Comparison of ENCODE assay signal across 32 cellular contexts in the genomic region with DNA sequence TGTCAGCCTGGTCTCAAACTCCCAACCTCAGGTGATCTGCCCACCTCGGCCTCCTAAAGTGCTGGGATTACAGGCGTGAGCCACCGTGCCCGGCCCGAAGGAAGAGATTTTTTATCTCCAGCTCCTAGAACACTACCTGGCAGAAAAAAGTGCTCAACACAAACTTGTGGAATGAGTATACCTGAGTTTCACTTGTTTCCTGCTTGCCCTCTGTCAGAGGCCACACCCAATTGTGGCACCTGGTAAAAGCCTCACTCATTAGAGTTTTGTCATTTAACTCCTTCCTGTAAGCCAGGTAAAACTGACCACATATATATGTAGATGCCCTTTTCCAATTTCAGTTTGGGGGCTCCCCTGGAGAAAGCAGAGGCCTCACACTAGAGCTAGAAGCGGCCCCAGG. TPM values are rescaled to one million over a fixed set of nuclear protein-coding genes. Genes with fewer than 3 reads are reported as not detected.
A peak's percentile ranks its signal among the peaks of the same experiment; 100 is the strongest.
DNase-seq lines count a peak whose midpoint lies in the region; ATAC-seq, FAIRE-seq and TF ChIP-seq lines count a peak whose summit lies in the region.
"Had no signal": no experiment of that assay in that cellular context is flagged by ENCODE, and none has a peak within 500 bp of the region (broad histone marks: within the 10 kb centered on the region; RNA-seq: fewer than 3 reads in every experiment).

No MANE protein-coding gene starts in this region.

- no peak overlapping the region for H4K8ac ChIP-seq in mesenchymal stem cell (ENCODE audit: low read length)

- H3K79me1 ChIP-seq in mesenchymal stem cell (replicated peaks; ENCODE audit: low read length, poor library complexity, severe bottlenecking): no peaks in the 10 kb centered on the region

- H3K4me2 ChIP-seq in endothelial cell of umbilical vein (ENCODE audit: insufficient read depth, low read length) (peak overlapping the region; percentile 61), mesenchymal stem cell (ENCODE audit: low read length, poor library complexity, severe bottlenecking) (no peak overlapping the region)
- H3K4me2 ChIP-seq: KMS-11 had no signal

- no TSS peak for BruUV-seq in endothelial cell of umbilical vein (replicated peaks; lab: Mats Ljungman, UMichigan)

- no peak overlapping the region for H3K14ac ChIP-seq in mesenchymal stem cell (ENCODE audit: low read length in 2 of 2)

- H3K36me3 Mint-ChIP-seq in activated CD8-positive, alpha-beta T cell treated with anti-CD3 and anti-CD28 coated beads for 36 hours (ENCODE audit: low read depth): no peaks in the 10 kb centered on the region
- no peaks in the 10 kb centered on the region for H3K36me3 Mint-ChIP-seq in activated CD8-positive, alpha-beta T cell treated with anti-CD3 and anti-CD28 coated beads, Interleukin-2, amount 10 ng/mL, durations not matched to agents 7 days and 5 days (ENCODE audit: low read depth)
- H3K36me3 Mint-ChIP-seq: activated CD4-positive, alpha-beta memory T cell treated with anti-CD3 and anti-CD28 coated beads for 36 hours; activated naive CD4-positive, alpha-beta T cell treated with anti-CD3 and anti-CD28 coated beads, Interleukin-2, amount 50 U/mL, for 72 hours; natural killer cell had no signal

- POLR2A ChIA-PET in activated CD8-positive, alpha-beta T cell treated with anti-CD3 and anti-CD28 coated beads for 36 hours (lab: Charles Lee): no interaction called here
- POLR2A ChIA-PET in activated CD8-positive, alpha-beta T cell treated with anti-CD3 and anti-CD28 coated beads, Interleukin-2, amount 10 ng/mL, durations not matched to agents 7 days and 5 days (lab: Charles Lee): no interaction called here
- POLR2A ChIA-PET in endothelial cell of umbilical vein (lab: Charles Lee): no interaction called here

- H4K91ac ChIP-seq in mesenchymal stem cell (ENCODE audit: low read length): no peak overlapping the region

- dilution Hi-C loops in endothelial cell of umbilical vein (cut with MboI; ENCODE audit: extremely low pct_ligation_motif_present, low sequenced_read_pairs): no loop called here

- no peak overlapping the region for H2AK5ac ChIP-seq in mesenchymal stem cell (ENCODE audit: low read length, severe bottlenecking)

- TF ChIP-seq POLR2A in endothelial cell of umbilical vein (IDR thresholded peaks at IDR 0.05; ENCODE audit: low read depth, low read length): no peak

- no peak overlapping the region for H2BK15ac ChIP-seq in mesenchymal stem cell (ENCODE audit: low read depth, poor library complexity, severe bottlenecking)

- TF ChIP-seq CTCF in activated CD8-positive, alpha-beta T cell treated with anti-CD3 and anti-CD28 coated beads for 36 hours (IDR thresholded peaks at IDR 0.05): no peak
- TF ChIP-seq CTCF in endothelial cell of umbilical vein (IDR thresholded peaks at IDR 0.05; ENCODE audit: extremely low read depth in 1 of 2, insufficient read depth in 1 of 2, low read depth in 1 of 2, low read length in 2 of 2): no peak
- no peak for TF ChIP-seq CTCF in upper lobe of right lung (IDR thresholded peaks at IDR 0.05)

- intact Hi-C loops in activated CD8-positive, alpha-beta T cell treated with anti-CD3 and anti-CD28 coated beads for 36 hours (cut with micrococcal nuclease): no loop called here
- intact Hi-C loops in endothelial cell of umbilical vein (cut with micrococcal nuclease) (no loop called here), upper lobe of right lung (cut with DNase I) (no loop called here)

- H3K27me3 Mint-ChIP-seq in activated CD8-positive, alpha-beta T cell treated with anti-CD3 and anti-CD28 coated beads for 36 hours: no peaks in the 10 kb centered on the region
- no peaks in the 10 kb centered on the region for H3K27me3 Mint-ChIP-seq in activated CD8-positive, alpha-beta T cell treated with anti-CD3 and anti-CD28 coated beads, Interleukin-2, amount 10 ng/mL, durations not matched to agents 7 days and 5 days (ENCODE audit: low read depth)
- H3K27me3 Mint-ChIP-seq: activated CD4-positive, alpha-beta memory T cell treated with anti-CD3 and anti-CD28 coated beads for 36 hours; T-helper 17 cell had no signal

- H3K4ac ChIP-seq in mesenchymal stem cell (ENCODE audit: low read depth in 1 of 2, low read length in 2 of 2): no peak overlapping the region

- H3K9me3 ChIP-seq in endothelial cell of umbilical vein (replicated peaks; ENCODE audit: control insufficient read depth, insufficient read depth, low read length) (no peaks in the 10 kb centered on the region), mesenchymal stem cell (ENCODE audit: control insufficient read depth, low read length) (no peaks in the 10 kb centered on the region), upper lobe of right lung (no peaks in the 10 kb centered on the region)
- H3K9me3 ChIP-seq: Caco-2 had no signal

- H3K27me3 ChIP-seq in endothelial cell of umbilical vein (ENCODE audit: control insufficient read depth in 2 of 2, insufficient read depth in 2 of 2, low read length in 2 of 2): no peaks in the 10 kb centered on the region
- H3K27me3 ChIP-seq in mesenchymal stem cell (ENCODE audit: control insufficient read depth in 1 of 2, insufficient read depth in 1 of 2, low read length in 2 of 2): no peaks in the 10 kb centered on the region
- H3K27me3 ChIP-seq in upper lobe of right lung: no peaks in the 10 kb centered on the region
- H3K27me3 ChIP-seq: brain microvascular endothelial cell had no signal

- peak; percentile 45 for ATAC-seq in activated CD8-positive, alpha-beta T cell treated with anti-CD3 and anti-CD28 coated beads for 36 hours
- no peak for ATAC-seq in activated CD8-positive, alpha-beta T cell treated with anti-CD3 and anti-CD28 coated beads, Interleukin-2, amount 10 ng/mL, durations not matched to agents 7 days and 5 days
- ATAC-seq in upper lobe of right lung: peak; percentile 75
- ATAC-seq in HG02885 (IDR thresholded peaks at IDR 0.05; ENCODE audit: poor library complexity, unreplicated experiment): no peak
- ATAC-seq: activated naive CD4-positive, alpha-beta T cell treated with anti-CD3 and anti-CD28 coated beads, Interleukin-2, amount 50 U/mL, for 72 hours; natural killer cell; PC-3; Right ventricle myocardium inferior; SK-N-SH treated with all-trans-retinoic acid at 6 μM for 48 hours; T-helper 17 cell had no signal

- H3K9ac ChIP-seq in endothelial cell of umbilical vein (replicated peaks; ENCODE audit: extremely low read depth, insufficient read depth, low read length) (peak overlapping the region; percentile 57), mesenchymal stem cell (ENCODE audit: low read length) (no peak overlapping the region)
- H3K9ac ChIP-seq: KMS-11 had no signal

- no peak overlapping the region for H2BK120ac ChIP-seq in mesenchymal stem cell (ENCODE audit: low read depth, low read length)

- H3K4me1 Mint-ChIP-seq in activated CD8-positive, alpha-beta T cell treated with anti-CD3 and anti-CD28 coated beads for 36 hours (ENCODE audit: low read depth): peaks cover 5% of the 10 kb centered on the region
- peaks cover 4% of the 10 kb centered on the region for H3K4me1 Mint-ChIP-seq in activated CD8-positive, alpha-beta T cell treated with anti-CD3 and anti-CD28 coated beads, Interleukin-2, amount 10 ng/mL, durations not matched to agents 7 days and 5 days (ENCODE audit: low read depth)
- H3K4me1 Mint-ChIP-seq: natural killer cell had no signal

- no peak for DNase-seq in activated CD8-positive, alpha-beta T cell treated with anti-CD3 and anti-CD28 coated beads for 36 hours
- DNase-seq in activated CD8-positive, alpha-beta T cell treated with anti-CD3 and anti-CD28 coated beads, Interleukin-2, amount 10 ng/mL, durations not matched to agents 7 days and 5 days: no peak
- DNase-seq in endothelial cell of umbilical vein (ENCODE audit: low read depth, low spot score) (no peak), mesenchymal stem cell (no peak), upper lobe of right lung (no peak), T1000 (lab: John Stamatoyannopoulos, UW) (no peak)
- DNase-seq in activated CD4-positive, alpha-beta T cell treated with anti-CD3 and anti-CD28 coated beads for 48 hours: no peak
- DNase-seq: 8988T; activated CD4-positive, alpha-beta memory T cell treated with anti-CD3 and anti-CD28 coated beads for 36 hours; amygdala; brain microvascular endothelial cell; C1 segment of cervical spinal cord; Caco-2; DMS79 treated with DMSO at 0.1 percent for 48 hours; GDM1; glutamatergic neuron; HFFc6; natural killer cell; NCI-H1417 treated with DMSO at 0.1 percent for 48 hours; NCI-H2029 treated with DMSO at 0.1 percent for 48 hours; NCI-H524 treated with DMSO at 0.1 percent for 48 hours; PC-3; stimulated activated CD4-positive, alpha-beta T cell treated with anti-CD3 and anti-CD28 coated beads, Interleukin-15, amount 100 ng/mL, for 24 hours; stimulated activated CD4-positive, alpha-beta T cell treated with anti-CD3 and anti-CD28 coated beads, Interleukin-4, amount 100 ng/mL, for 4 hours; T-helper 17 cell; trophoblast cell had no signal

- WGBS in mesenchymal stem cell: 98% methylated on average over 6 of the region's 6 CpGs

- H2BK12ac ChIP-seq in mesenchymal stem cell (ENCODE audit: low read length in 2 of 2): peak overlapping the region; percentile 9 to 15

- H3K27ac Mint-ChIP-seq in activated CD8-positive, alpha-beta T cell treated with anti-CD3 and anti-CD28 coated beads for 36 hours: no peak overlapping the region
- no peak overlapping the region for H3K27ac Mint-ChIP-seq in activated CD8-positive, alpha-beta T cell treated with anti-CD3 and anti-CD28 coated beads, Interleukin-2, amount 10 ng/mL, durations not matched to agents 7 days and 5 days
- H3K27ac Mint-ChIP-seq: activated CD4-positive, alpha-beta memory T cell treated with anti-CD3 and anti-CD28 coated beads for 36 hours; activated naive CD4-positive, alpha-beta T cell treated with anti-CD3 and anti-CD28 coated beads, Interleukin-2, amount 50 U/mL, for 72 hours; activated T-helper 2 cell treated with anti-CD3 and anti-CD28 coated beads, Interferon-gamma antibody, Interleukin-2, Interleukin-4, amounts not matched to agents 10 μg/mL and 5 μg/mL and 100 μg/mL, durations not matched to agents 14 hours and 24 hours and 36 hours; HFFc6; natural killer cell; T-helper 17 cell had no signal

- peak overlapping the region; percentile 90 for H3K27ac ChIP-seq in endothelial cell of umbilical vein (ENCODE audit: insufficient read depth, low read depth, low read length)
- no peak overlapping the region for H3K27ac ChIP-seq in mesenchymal stem cell (ENCODE audit: low read length, poor library complexity, severe bottlenecking)
- H3K27ac ChIP-seq in upper lobe of right lung: no peak overlapping the region
- H3K27ac ChIP-seq: KMS-11 had no signal

- no peaks in the 10 kb centered on the region for H3K36me3 ChIP-seq in endothelial cell of umbilical vein (ENCODE audit: control insufficient read depth in 2 of 2, extremely low read depth in 1 of 2, insufficient read depth in 2 of 2, low read length in 2 of 2)
- H3K36me3 ChIP-seq in mesenchymal stem cell (ENCODE audit: control insufficient read depth in 1 of 2, insufficient read depth in 2 of 2, low read depth in 1 of 2, low read length in 2 of 2): no peaks in the 10 kb centered on the region
- H3K36me3 ChIP-seq in upper lobe of right lung: no peaks in the 10 kb centered on the region
- H3K36me3 ChIP-seq: brain microvascular endothelial cell had no signal

- CTCF ChIA-PET in activated CD8-positive, alpha-beta T cell treated with anti-CD3 and anti-CD28 coated beads for 36 hours (lab: Charles Lee): interaction anchor here (0.6 to 1.1 kb wide), 3 partner anchors 11 to 254 kb away, joined by 3 read pairs; no protein-coding TSS in a partner anchor
- CTCF ChIA-PET in activated CD8-positive, alpha-beta T cell treated with anti-CD3 and anti-CD28 coated beads, Interleukin-2, amount 10 ng/mL, durations not matched to agents 7 days and 5 days (lab: Charles Lee): interaction anchor here (1.1 kb wide), 1 partner anchor 76 kb away, joined by 4 read pairs; no protein-coding TSS in a partner anchor
- CTCF ChIA-PET in endothelial cell of umbilical vein (lab: Charles Lee): interaction anchor here (1.0 to 3.1 kb wide), 6 partner anchors 24 to 193 kb away, joined by 3 to 14 read pairs (median 4); partner anchors contain the start of gene RTN4

- no peaks in the 10 kb centered on the region for H4K20me1 ChIP-seq in endothelial cell of umbilical vein (replicated peaks; ENCODE audit: control insufficient read depth, extremely low read depth, insufficient read depth, low read length)

- H3K4me3 ChIP-seq in endothelial cell of umbilical vein (replicated peaks in 1 of 3; ENCODE audit: insufficient read depth in 1 of 3, low read depth in 1 of 3, low read length in 3 of 3) (no peak overlapping the region), mesenchymal stem cell (ENCODE audit: insufficient read depth in 1 of 2, low read depth in 1 of 2, low read length in 2 of 2) (no peak overlapping the region), upper lobe of right lung (no peak overlapping the region)

- FAIRE-seq in endothelial cell of umbilical vein (lab: Jason Lieb, UNC): no peak

- H2AFZ ChIP-seq in endothelial cell of umbilical vein (ENCODE audit: low read depth, low read length) (no peak overlapping the region), mesenchymal stem cell (ENCODE audit: low read depth, low read length) (no peak overlapping the region)

- H3K4me1 ChIP-seq in endothelial cell of umbilical vein (ENCODE audit: control insufficient read depth, extremely low read depth, insufficient read depth, low read length): peaks cover 37% of the 10 kb centered on the region
- no peaks in the 10 kb centered on the region for H3K4me1 ChIP-seq in mesenchymal stem cell (ENCODE audit: control insufficient read depth, insufficient read depth, low read depth, low read length)
- H3K4me1 ChIP-seq in upper lobe of right lung: peaks cover 25% of the 10 kb centered on the region

- H3K9me3 Mint-ChIP-seq in activated CD8-positive, alpha-beta T cell treated with anti-CD3 and anti-CD28 coated beads for 36 hours: no peaks in the 10 kb centered on the region
- H3K9me3 Mint-ChIP-seq in activated CD8-positive, alpha-beta T cell treated with anti-CD3 and anti-CD28 coated beads, Interleukin-2, amount 10 ng/mL, durations not matched to agents 7 days and 5 days (ENCODE audit: insufficient read depth): no peaks in the 10 kb centered on the region
- H3K9me3 Mint-ChIP-seq: activated CD4-positive, alpha-beta memory T cell treated with anti-CD3 and anti-CD28 coated beads for 36 hours; activated T-helper 2 cell treated with anti-CD3 and anti-CD28 coated beads, Interferon-gamma antibody, Interleukin-2, Interleukin-4, amounts not matched to agents 10 μg/mL and 5 μg/mL and 100 μg/mL, durations not matched to agents 14 hours and 24 hours and 36 hours; HFFc6; natural killer cell had no signal

- no peak overlapping the region for H3K4me3 Mint-ChIP-seq in activated CD8-positive, alpha-beta T cell treated with anti-CD3 and anti-CD28 coated beads for 36 hours
- H3K4me3 Mint-ChIP-seq in activated CD8-positive, alpha-beta T cell treated with anti-CD3 and anti-CD28 coated beads, Interleukin-2, amount 10 ng/mL, durations not matched to agents 7 days and 5 days: no peak overlapping the region
- H3K4me3 Mint-ChIP-seq: activated CD4-positive, alpha-beta memory T cell treated with anti-CD3 and anti-CD28 coated beads for 36 hours; HFFc6; natural killer cell; T-helper 17 cell had no signal

- no peaks in the 10 kb centered on the region for H3K9me1 ChIP-seq in endothelial cell of umbilical vein (replicated peaks; ENCODE audit: control insufficient read depth, extremely low read depth, insufficient read depth, low read length)

- no peaks in the 10 kb centered on the region for H3K79me2 ChIP-seq in endothelial cell of umbilical vein (ENCODE audit: control insufficient read depth, insufficient read depth, low read length)

- no peak overlapping the region for H2BK5ac ChIP-seq in mesenchymal stem cell (ENCODE audit: low read depth, low read length, poor library complexity, severe bottlenecking)

- H3K23ac ChIP-seq in mesenchymal stem cell (ENCODE audit: low read length in 2 of 2): no peak overlapping the region

- H3K18ac ChIP-seq in mesenchymal stem cell (ENCODE audit: low read depth in 1 of 2, low read length in 2 of 2): peak overlapping the region in 1 of 2 experiments; percentile 5

RNA-seq across cellular contexts. Expression of gene RTN4, which starts 42.2 kb away (rescaled TPM):
- 10 to 100 TPM; 81.5 to 85.0 TPM for total RNA-seq in activated CD8-positive, alpha-beta T cell treated with anti-CD3 and anti-CD28 coated beads for 36 hours
- total RNA-seq in activated CD8-positive, alpha-beta T cell treated with anti-CD3 and anti-CD28 coated beads, Interleukin-2, amount 10 ng/mL, durations not matched to agents 7 days and 5 days: 10 to 100 TPM; 90.3 to 93.9 TPM
- total RNA-seq in endothelial cell of umbilical vein: 472 and 486 TPM in 2 replicates
- polyA plus RNA-seq in endothelial cell of umbilical vein: 195 and 253 TPM in 2 replicates
- 258 and 287 TPM in 2 replicates for polyA plus RNA-seq in endothelial cell of umbilical vein (2011; cell fraction: cytosol; rRNA removed)
- 221 and 343 TPM in 2 replicates for polyA plus RNA-seq in endothelial cell of umbilical vein (2011; cell fraction: nucleus; rRNA removed)
- 512 and 627 TPM in 2 replicates for polyA plus RNA-seq in endothelial cell of umbilical vein (2012)
- polyA minus RNA-seq in endothelial cell of umbilical vein: 365 and 404 TPM in 2 replicates
- 64.9 TPM for polyA minus RNA-seq in endothelial cell of umbilical vein (2011; cell fraction: cytosol; rRNA and poly(A)+ RNA removed)
- polyA minus RNA-seq in endothelial cell of umbilical vein (2011; cell fraction: nucleus; rRNA and poly(A)+ RNA removed): 184 and 233 TPM in 2 replicates
- 977 TPM for polyA plus RNA-seq in mesenchymal stem cell (2013, experiment 1 of 2)
- 1,026 TPM for polyA plus RNA-seq in mesenchymal stem cell (2013, experiment 2 of 2)
- 275 TPM for total RNA-seq in upper lobe of right lung

Comparison
In these comparisons a context has a peak if more than half of its experiments do, and no peak if none do; other contexts are left out.
1. ATAC-seq: peak in activated CD8-positive, alpha-beta T cell treated with anti-CD3 and anti-CD28 coated beads for 36 hours (single experiment) and upper lobe of right lung (single experiment); none in activated CD8-positive, alpha-beta T cell treated with anti-CD3 and anti-CD28 coated beads, Interleukin-2, amount 10 ng/mL, durations not matched to agents 7 days and 5 days (single experiment) and HG02885 (single experiment).